9 cellular contexts compared by ENCODE assay signal in genomic region chr2:127086800-127087737, GRCh38. TPM values are rescaled to one million over a fixed set of nuclear protein-coding genes. Genes with fewer than 3 reads are reported as not detected.
DNase-seq lines count a peak whose midpoint lies in the region; ATAC-seq and TF ChIP-seq lines count a peak whose summit lies in the region.
"Had no signal": no experiment of that assay in that cellular context is flagged by ENCODE, and none has a peak within 500 bp of the region (broad histone marks: within the 10 kb centered on the region; RNA-seq: fewer than 3 reads in every experiment).

No MANE protein-coding gene starts in this region.

- H3K9me3 ChIP-seq in hepatocyte (ENCODE audit: low read depth) (no peaks in the 10 kb centered on the region), spleen (no peaks in the 10 kb centered on the region)

- H3K36me3 Mint-ChIP-seq in activated naive CD8-positive, alpha-beta T cell, result no peaks in the 10 kb centered on the region
- no peaks in the 10 kb centered on the region for H3K36me3 Mint-ChIP-seq in activated T-cell treated with anti-CD3 and anti-CD28 coated beads, Interleukin-2, amount 50 U/mL, for 24 hours (ENCODE audit: low read depth)

- ATAC-seq in GM19438 (IDR thresholded peaks at IDR 0.05; ENCODE audit: low read depth, unreplicated experiment) (peak; percentile 77), HG03439 (IDR thresholded peaks at IDR 0.05; ENCODE audit: unreplicated experiment) (peak; percentile 68)

- H3K27ac ChIP-seq in hepatocyte, result peak overlapping the region; percentile 95
- peak overlapping the region; percentile 63 to 97 (median 76) for H3K27ac ChIP-seq in spleen

- peak overlapping the region; percentile 58 for H3K27ac Mint-ChIP-seq in activated naive CD8-positive, alpha-beta T cell
- no peak overlapping the region for H3K27ac Mint-ChIP-seq in activated T-cell treated with anti-CD3 and anti-CD28 coated beads, Interleukin-2, amount 50 U/mL, for 24 hours

- no peaks in the 10 kb centered on the region for H3K9me2 ChIP-seq in hepatocyte (replicated peaks; ENCODE audit: insufficient read depth)

- H3K27me3 ChIP-seq in hepatocyte (no peaks in the 10 kb centered on the region), spleen (replicated peaks in 1 of 7) (no peaks in the 10 kb centered on the region)

- WGBS in hepatocyte (ENCODE audit: low lambda C conversion rate, missing lambda C conversion rate), result 36% methylated on average over 24 of the region's 26 CpGs
- 14 to 22% (median 19%) methylated on average over 24 to 26 of the region's 26 CpGs for WGBS in spleen, 5 donors

- peak; percentile 64 for DNase-seq in AG08396 (ENCODE audit: low spot score)
- DNase-seq in hepatocyte (ENCODE audit: low spot score), result peak; percentile 82
- peak; percentile 89 for DNase-seq in spleen
- no peak for DNase-seq in DMS 273 (lab: John Stamatoyannopoulos, UW; ENCODE audit: unreplicated experiment)
- no peak for DNase-seq in activated T-cell treated with anti-CD3 and anti-CD28 coated beads, Interleukin-2, amount 50 U/mL, for 24 hours
- DNase-seq: DND-41 had no signal

- H3K4me3 Mint-ChIP-seq in activated naive CD8-positive, alpha-beta T cell, result no peak overlapping the region
- no peak overlapping the region for H3K4me3 Mint-ChIP-seq in activated T-cell treated with anti-CD3 and anti-CD28 coated beads, Interleukin-2, amount 50 U/mL, for 24 hours

- TF ChIP-seq CTCF in hepatocyte (IDR thresholded peaks at IDR 0.05; ENCODE audit: poor library complexity) (no peak), spleen (IDR thresholded peaks at IDR 0.05 in 8 of 11, conservative IDR thresholded peaks at IDR 0.05 in 3 of 11) (no peak)

- intact Hi-C loops in spleen (cut with DNase I; ENCODE audit: low total_unique reads), result no loop called here

- H3K4me1 Mint-ChIP-seq in activated naive CD8-positive, alpha-beta T cell (ENCODE audit: low read depth), result peaks cover 42% of the 10 kb centered on the region
- H3K4me1 Mint-ChIP-seq in activated T-cell treated with anti-CD3 and anti-CD28 coated beads, Interleukin-2, amount 50 U/mL, for 24 hours (ENCODE audit: low read depth), result peaks cover 44% of the 10 kb centered on the region

- no peak overlapping the region for H2AFZ ChIP-seq in hepatocyte

- TF ChIP-seq POLR2A in spleen (IDR thresholded peaks at IDR 0.05), result no peak

- H3K4me2 ChIP-seq in hepatocyte, result peak overlapping the region; percentile 67

- H3K36me3 ChIP-seq in hepatocyte (replicated peaks; ENCODE audit: insufficient read depth, low read depth) (no peaks in the 10 kb centered on the region), spleen (no peaks in the 10 kb centered on the region)

- H3K27me3 Mint-ChIP-seq in activated naive CD8-positive, alpha-beta T cell, result peaks cover 1% of the 10 kb centered on the region
- no peaks in the 10 kb centered on the region for H3K27me3 Mint-ChIP-seq in activated T-cell treated with anti-CD3 and anti-CD28 coated beads, Interleukin-2, amount 50 U/mL, for 24 hours

- H3K9me3 Mint-ChIP-seq in activated naive CD8-positive, alpha-beta T cell (ENCODE audit: low read depth), result no peaks in the 10 kb centered on the region
- no peaks in the 10 kb centered on the region for H3K9me3 Mint-ChIP-seq in activated T-cell treated with anti-CD3 and anti-CD28 coated beads, Interleukin-2, amount 50 U/mL, for 24 hours

- no peak overlapping the region for H3K4me3 ChIP-seq in hepatocyte
- H3K4me3 ChIP-seq in spleen, result peak overlapping the region in 6 of 8 donors; percentile 7 to 48 (median 12)

- H3K4me1 ChIP-seq in hepatocyte (ENCODE audit: insufficient read depth) (peaks cover 63% of the 10 kb centered on the region), spleen (peaks cover 58 to 77% (median 70%) of the 10 kb centered on the region in 6 donors)

- peaks cover 79% of the 10 kb centered on the region for H3K79me2 ChIP-seq in hepatocyte

- peaks cover 4% of the 10 kb centered on the region for H4K20me1 ChIP-seq in hepatocyte (ENCODE audit: insufficient read depth, poor library complexity, severe bottlenecking)

RNA-seq across cellular contexts. Expression of gene BIN1, which starts 19.9 kb away (rescaled TPM):
- total RNA-seq in hepatocyte, result 107 and 109 TPM in 2 replicates
- polyA plus RNA-seq in hepatocyte, result 113 and 122 TPM in 2 replicates
- 100 to 1,000 TPM in 2 of 7 donors, 10 to 100 TPM in 5; 60.0 to 123 (median 68.8) TPM for total RNA-seq in spleen
- polyA plus RNA-seq in spleen, result 100 to 1,000 TPM in 1 of 3 donors, 10 to 100 TPM in 2; 57.2 to 106 (median 71.9) TPM

Comparison
In these comparisons a context has a peak if more than half of its experiments do, and no peak if none do; other contexts are left out.
1. DNase-seq: peak in AG08396 (single experiment), hepatocyte (single experiment) and spleen (single experiment); none in DMS 273 (single experiment) and activated T-cell treated with anti-CD3 and anti-CD28 coated beads, Interleukin-2, amount 50 U/mL, for 24 hours (single experiment).